15 cellular contexts compared by ENCODE assay signal in the genomic region with DNA sequence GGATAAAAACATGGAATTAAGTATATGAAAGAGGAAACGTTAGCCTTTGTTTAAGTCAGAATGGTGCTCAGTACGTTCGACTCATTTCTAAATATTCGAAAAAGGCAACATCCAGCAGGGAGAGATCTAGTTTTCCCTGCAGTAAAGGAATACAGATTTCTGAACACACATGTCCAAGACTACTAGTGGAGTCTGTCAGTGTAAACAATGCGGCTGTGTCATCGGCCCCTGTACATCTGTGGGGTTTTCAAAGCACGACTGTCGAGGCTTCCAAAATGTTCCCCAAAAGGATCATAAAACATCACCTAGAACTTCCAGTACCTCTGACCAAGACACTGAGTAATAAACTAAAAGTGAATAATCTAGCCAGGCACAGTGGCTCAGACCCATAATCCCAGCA.
A peak's percentile ranks its signal among the peaks of the same experiment; 100 is the strongest.
DNase-seq lines count a peak whose midpoint lies in the region; ATAC-seq and TF ChIP-seq lines count a peak whose summit lies in the region.
"Had no signal": no experiment of that assay in that cellular context is flagged by ENCODE, and none has a peak within 500 bp of the region (broad histone marks: within the 10 kb centered on the region; RNA-seq: fewer than 3 reads in every experiment).

No MANE protein-coding gene starts in this region.

- no peak overlapping the region for H2BK5ac ChIP-seq in mesenchymal stem cell (ENCODE audit: low read depth, low read length, poor library complexity, severe bottlenecking)

- H3K27ac ChIP-seq in right cardiac atrium (ENCODE audit: low read length) (no peak overlapping the region), mesenchymal stem cell (ENCODE audit: low read length, poor library complexity, severe bottlenecking) (no peak overlapping the region), prostate gland (no peak overlapping the region), OCI-LY7 (ENCODE audit: low read depth, low read length, poor library complexity, severe bottlenecking) (no peak overlapping the region)
- H3K27ac ChIP-seq: 22Rv1, HL-60 had no signal

- H3K4me1 Mint-ChIP-seq in activated T-cell treated with anti-CD3 and anti-CD28 coated beads, Interleukin-2, amount 50 U/mL, for 4 hours (ENCODE audit: low read depth) = peaks cover 21% of the 10 kb centered on the region

- POLR2A ChIA-PET in OCI-LY7 (lab: Charles Lee) = no interaction called here

- no peak overlapping the region for H4K91ac ChIP-seq in mesenchymal stem cell (ENCODE audit: low read length)

- H2BK15ac ChIP-seq in mesenchymal stem cell (ENCODE audit: low read depth, poor library complexity, severe bottlenecking) = no peak overlapping the region

- intact Hi-C loops in Right ventricle myocardium inferior (cut with DNase I) (no loop called here), right cardiac atrium (cut with DNase I) (no loop called here), sciatic nerve (cut with DNase I) (no loop called here), prostate gland (cut with DNase I) (no loop called here), OCI-LY7 (cut with micrococcal nuclease; ENCODE audit: unreplicated experiment) (no loop called here)

- H2AFZ ChIP-seq in mesenchymal stem cell (ENCODE audit: low read depth, low read length) = no peak overlapping the region
- H2AFZ ChIP-seq in OCI-LY7 (ENCODE audit: low read length) = no peak overlapping the region

- no peak overlapping the region for H3K4me3 Mint-ChIP-seq in activated T-cell treated with anti-CD3 and anti-CD28 coated beads, Interleukin-2, amount 50 U/mL, for 4 hours
- H3K4me3 Mint-ChIP-seq: CD8-positive, alpha-beta memory T cell had no signal

- H3K9ac ChIP-seq in mesenchymal stem cell (ENCODE audit: low read length) = no peak overlapping the region

- no peaks in the 10 kb centered on the region for H3K9me3 Mint-ChIP-seq in activated T-cell treated with anti-CD3 and anti-CD28 coated beads, Interleukin-2, amount 50 U/mL, for 4 hours
- H3K9me3 Mint-ChIP-seq: CD8-positive, alpha-beta memory T cell had no signal

- WGBS in right cardiac atrium = 93% methylated on average over 8 of the region's 8 CpGs
- 70% methylated on average over 8 of the region's 8 CpGs for WGBS in mesenchymal stem cell
- 62% methylated on average over 8 of the region's 8 CpGs for WGBS in prostate gland

- H3K18ac ChIP-seq in mesenchymal stem cell (ENCODE audit: low read depth in 1 of 2, low read length in 2 of 2) = no peak overlapping the region

- peaks cover 47% of the 10 kb centered on the region for H3K79me1 ChIP-seq in mesenchymal stem cell (replicated peaks; ENCODE audit: low read length, poor library complexity, severe bottlenecking)

- peaks cover 2% of the 10 kb centered on the region for H3K36me3 Mint-ChIP-seq in activated T-cell treated with anti-CD3 and anti-CD28 coated beads, Interleukin-2, amount 50 U/mL, for 4 hours (ENCODE audit: insufficient read depth)
- H3K36me3 Mint-ChIP-seq: CD8-positive, alpha-beta memory T cell had no signal

- no peak overlapping the region for H3K4me3 ChIP-seq in right cardiac atrium (ENCODE audit: low read length)
- H3K4me3 ChIP-seq in mesenchymal stem cell (ENCODE audit: insufficient read depth in 1 of 2, low read depth in 1 of 2, low read length in 2 of 2) = no peak overlapping the region
- H3K4me3 ChIP-seq in prostate gland = no peak overlapping the region
- H3K4me3 ChIP-seq in OCI-LY7 (ENCODE audit: low read depth, low read length, poor library complexity, severe bottlenecking) = no peak overlapping the region
- H3K4me3 ChIP-seq: GM12878 had no signal

- no peaks in the 10 kb centered on the region for H3K4me1 ChIP-seq in right cardiac atrium (ENCODE audit: control insufficient read depth, insufficient read depth, low read length)
- H3K4me1 ChIP-seq in mesenchymal stem cell (ENCODE audit: control insufficient read depth, insufficient read depth, low read depth, low read length) = peaks cover 3% of the 10 kb centered on the region
- no peaks in the 10 kb centered on the region for H3K4me1 ChIP-seq in prostate gland (replicated peaks)
- H3K4me1 ChIP-seq in OCI-LY7 (ENCODE audit: insufficient read depth, low read length, poor library complexity, severe bottlenecking) = no peaks in the 10 kb centered on the region
- H3K4me1 ChIP-seq: Caco-2 had no signal

- no peak overlapping the region for H2BK120ac ChIP-seq in mesenchymal stem cell (ENCODE audit: low read depth, low read length)

- TF ChIP-seq CTCF in prostate gland (IDR thresholded peaks at IDR 0.05) = no peak
- no peak for TF ChIP-seq CTCF in OCI-LY7 (conservative IDR thresholded peaks at IDR 0.05; ENCODE audit: low read length)

- ATAC-seq in Right ventricle myocardium inferior (no peak), right cardiac atrium (no peak), sciatic nerve (peak; percentile 60)
- no peak for ATAC-seq in activated T-cell treated with anti-CD3 and anti-CD28 coated beads, Interleukin-2, amount 50 U/mL, for 4 hours
- ATAC-seq: GM12878 had no signal

- no peaks in the 10 kb centered on the region for H4K20me1 ChIP-seq in OCI-LY7 (ENCODE audit: insufficient read depth, low read length)

- no peaks in the 10 kb centered on the region for H3K9me2 ChIP-seq in OCI-LY7 (ENCODE audit: insufficient read depth, low read length)

- CTCF ChIA-PET in OCI-LY7 (lab: Charles Lee; ENCODE audit: unreplicated experiment) = no interaction called here

- H3K27me3 Mint-ChIP-seq in activated T-cell treated with anti-CD3 and anti-CD28 coated beads, Interleukin-2, amount 50 U/mL, for 4 hours (ENCODE audit: low read depth) = no peaks in the 10 kb centered on the region

- TF ChIP-seq POLR2A in prostate gland (IDR thresholded peaks at IDR 0.05) = no peak

- no peak overlapping the region for H3K4me2 ChIP-seq in mesenchymal stem cell (ENCODE audit: low read length, poor library complexity, severe bottlenecking)
- no peak overlapping the region for H3K4me2 ChIP-seq in OCI-LY7 (ENCODE audit: low read length)

- H3K14ac ChIP-seq in mesenchymal stem cell (ENCODE audit: low read length in 2 of 2) = no peak overlapping the region

- no peak overlapping the region for H3K4ac ChIP-seq in mesenchymal stem cell (ENCODE audit: low read depth in 1 of 2, low read length in 2 of 2)

- no peak overlapping the region for H3K23ac ChIP-seq in mesenchymal stem cell (ENCODE audit: low read length in 2 of 2)

- no peak overlapping the region for H2BK12ac ChIP-seq in mesenchymal stem cell (ENCODE audit: low read length in 2 of 2)

- H4K8ac ChIP-seq in mesenchymal stem cell (ENCODE audit: low read length) = no peak overlapping the region

- peak; percentile 49 for DNase-seq in Right ventricle myocardium inferior (ENCODE audit: missing footprints)
- no peak for DNase-seq in right cardiac atrium
- DNase-seq in mesenchymal stem cell = peak; percentile 32
- DNase-seq in sciatic nerve (ENCODE audit: low spot score) = no peak
- DNase-seq in prostate gland (ENCODE audit: low spot score) = no peak
- DNase-seq in OCI-LY7 (ENCODE audit: low spot score) = no peak
- DNase-seq in activated T-cell treated with anti-CD3 and anti-CD28 coated beads, Interleukin-2, amount 50 U/mL, for 4 hours = no peak
- no peak for DNase-seq in effector CD4-positive, alpha-beta T cell
- DNase-seq: Caco-2; CD8-positive, alpha-beta memory T cell; DMS 273 treated with DMSO at 0.1 percent for 48 hours; HCEC 1CT had no signal

- H3K36me3 ChIP-seq in mesenchymal stem cell (ENCODE audit: control insufficient read depth in 1 of 2, insufficient read depth in 2 of 2, low read depth in 1 of 2, low read length in 2 of 2) = peaks cover 25 to 42% of the 10 kb centered on the region in 2 experiments
- no peaks in the 10 kb centered on the region for H3K36me3 ChIP-seq in prostate gland
- H3K36me3 ChIP-seq in OCI-LY7 (ENCODE audit: insufficient read depth, low read length) = peaks cover 7% of the 10 kb centered on the region

- no peaks in the 10 kb centered on the region for H3K27me3 ChIP-seq in right cardiac atrium (ENCODE audit: control insufficient read depth, insufficient read depth)
- no peaks in the 10 kb centered on the region for H3K27me3 ChIP-seq in mesenchymal stem cell (ENCODE audit: control insufficient read depth in 1 of 2, insufficient read depth in 1 of 2, low read length in 2 of 2)
- H3K27me3 ChIP-seq in prostate gland (replicated peaks; ENCODE audit: insufficient read depth) = no peaks in the 10 kb centered on the region

- H3K79me2 ChIP-seq in OCI-LY7 (ENCODE audit: insufficient read depth, low read depth, low read length) = no peaks in the 10 kb centered on the region

- no peaks in the 10 kb centered on the region for H3K9me3 ChIP-seq in right cardiac atrium (ENCODE audit: control insufficient read depth, low read length)
- H3K9me3 ChIP-seq in mesenchymal stem cell (ENCODE audit: control insufficient read depth, low read length) = no peaks in the 10 kb centered on the region
- no peaks in the 10 kb centered on the region for H3K9me3 ChIP-seq in prostate gland
- no peaks in the 10 kb centered on the region for H3K9me3 ChIP-seq in OCI-LY7 (ENCODE audit: low read length)
- H3K9me3 ChIP-seq: Caco-2 had no signal

- BruUV-seq in OCI-LY7 (replicated peaks; lab: Mats Ljungman, UMichigan) = no TSS peak

- H2AK5ac ChIP-seq in mesenchymal stem cell (ENCODE audit: low read length, severe bottlenecking) = no peak overlapping the region

Comparison
In these comparisons a context has a peak if more than half of its experiments do, and no peak if none do; other contexts are left out.
1. DNase-seq: peak in Right ventricle myocardium inferior (single experiment) and mesenchymal stem cell (single experiment); none in right cardiac atrium (0 of 3), sciatic nerve (single experiment), prostate gland (single experiment), OCI-LY7 (single experiment), activated T-cell treated with anti-CD3 and anti-CD28 coated beads, Interleukin-2, amount 50 U/mL, for 4 hours (single experiment) and effector CD4-positive, alpha-beta T cell (single experiment).